In genomic region chr5:149452007-149452664, GRCh38 we compare ENCODE assay signal across 1 cellular context.
A peak's percentile ranks its signal among the peaks of the same experiment; 100 is the strongest.
TF ChIP-seq lines count a peak whose summit lies in the region.

No MANE protein-coding gene starts in this region.

TF ChIP-seq in K562, 482 proteins besides CTCF, POLR2A, EP300 and RAD21 (continued from another document and continues in another):
- TF ChIP-seq ETS2 (tag; IDR thresholded peaks at IDR 0.05; ENCODE audit: borderline replicate concordance, poor library complexity, severe bottlenecking) (no peak), NFIX (CRISPR knock-in tag; IDR thresholded peaks at IDR 0.05; ENCODE audit: low read depth) (no peak), ZNF232 (CRISPR knock-in tag; IDR thresholded peaks at IDR 0.05) (no peak), POLR2H (tag; IDR thresholded peaks at IDR 0.05; ENCODE audit: low read depth) (no peak), CHD2 (IDR thresholded peaks at IDR 0.05; ENCODE audit: low read depth, low read length) (no peak), ZNF696 (CRISPR knock-in tag; conservative IDR thresholded peaks at IDR 0.05) (no peak), ZNF717 (CRISPR knock-in tag; IDR thresholded peaks at IDR 0.05) (no peak), CREB3 (tag; conservative IDR thresholded peaks at IDR 0.05; ENCODE audit: low read depth) (0 out of 2 replicates have a peak, but pooled peaks have one; percentile 42), MXD1 (CRISPR knock-in tag; IDR thresholded peaks at IDR 0.05; ENCODE audit: borderline replicate concordance, poor library complexity, severe bottlenecking) (no peak), ZNF436 (CRISPR knock-in tag; IDR thresholded peaks at IDR 0.05) (no peak), PHF8 (IDR thresholded peaks at IDR 0.05; ENCODE audit: borderline replicate concordance, low read length) (peak; percentile 45; the same call in 1 of the 2 replicates), HDAC1 (IDR thresholded peaks at IDR 0.05) (peak; percentile 73 to 85; a peak in 2 of 4 replicates), IRF2 (CRISPR knock-in tag; IDR thresholded peaks at IDR 0.05) (no peak), NR1H2 (CRISPR knock-in tag; IDR thresholded peaks at IDR 0.05) (no peak), MIER1 (IDR thresholded peaks at IDR 0.05; ENCODE audit: low read depth) (no peak), RBFOX2 (IDR thresholded peaks at IDR 0.05; ENCODE audit: low read depth, low read length) (peak; percentile 64), MYC (IDR thresholded peaks at IDR 0.05; ENCODE audit: low read depth, low read length) (peak; percentile 51), MYC (CRISPR knock-in tag; IDR thresholded peaks at IDR 0.05; ENCODE audit: borderline replicate concordance, low read depth) (no peak), NEUROD1 (IDR thresholded peaks at IDR 0.05; ENCODE audit: borderline replicate concordance, low read depth, low read length, partially characterized antibody) (no peak), CREB3L1 (IDR thresholded peaks at IDR 0.05; ENCODE audit: borderline replicate concordance, low read depth) (peak; percentile 50; the same call in 1 of the 2 replicates), RBM22 (IDR thresholded peaks at IDR 0.05; ENCODE audit: low read depth, low read length, poor library complexity, severe bottlenecking) (no peak), HNRNPUL1 (IDR thresholded peaks at IDR 0.05; ENCODE audit: low read length) (no peak), MBD1 (CRISPR knock-in tag; IDR thresholded peaks at IDR 0.05) (no peak), TEAD2 (tag; IDR thresholded peaks at IDR 0.05) (0 out of 2 replicates have a peak, but pooled peaks have one; percentile 49), L3MBTL2 (IDR thresholded peaks at IDR 0.05) (peak; percentile 36), ZC3H11A (IDR thresholded peaks at IDR 0.05; ENCODE audit: low read depth, low read length) (0 out of 2 replicates have a peak, but pooled peaks have one; percentile 54), SETDB1 (IDR thresholded peaks at IDR 0.05; ENCODE audit: low read length) (no peak), MTF1 (CRISPR knock-in tag; IDR thresholded peaks at IDR 0.05; ENCODE audit: borderline replicate concordance) (no peak), ZNF398 (CRISPR knock-in tag; IDR thresholded peaks at IDR 0.05) (no peak), PCBP2 (IDR thresholded peaks at IDR 0.05; ENCODE audit: low read depth, low read length, poor library complexity, severe bottlenecking) (no peak), KDM5B (IDR thresholded peaks at IDR 0.05; ENCODE audit: insufficient replicate concordance, low read depth, low read length) (peak; percentile 73), PTRF (tag; IDR thresholded peaks at IDR 0.05) (no peak), CBX5 (IDR thresholded peaks at IDR 0.05; ENCODE audit: borderline replicate concordance, low read depth) (peak; percentile 43; the same call in 1 of the 2 replicates), HLTF (IDR thresholded peaks at IDR 0.05) (no peak), TEAD1 (CRISPR knock-in tag; IDR thresholded peaks at IDR 0.05) (peak in 1 of 2 experiments; percentile 89; a peak in 1 of 4 replicates), KAT2B (IDR thresholded peaks at IDR 0.05; ENCODE audit: low read depth, low read length) (no peak), ZFP30 (CRISPR knock-in tag; IDR thresholded peaks at IDR 0.05; ENCODE audit: borderline replicate concordance) (no peak), SRSF1 (IDR thresholded peaks at IDR 0.05; ENCODE audit: low read depth, low read length) (no peak), CHCHD3 (CRISPR knock-in tag; IDR thresholded peaks at IDR 0.05) (no peak), BCOR (IDR thresholded peaks at IDR 0.05) (peak; percentile 100), JUNB (CRISPR knock-in tag; conservative IDR thresholded peaks at IDR 0.05) (no peak), MCM2 (IDR thresholded peaks at IDR 0.05; ENCODE audit: low read depth) (no peak), ETV1 (tag; conservative IDR thresholded peaks at IDR 0.05; ENCODE audit: low read depth) (peak; percentile 95), ARID3B (CRISPR knock-in tag; IDR thresholded peaks at IDR 0.05; ENCODE audit: borderline replicate concordance) (no peak), ZKSCAN1 (IDR thresholded peaks at IDR 0.05; ENCODE audit: low read depth, low read length) (peak; percentile 33; the same call in 1 of the 2 replicates), NR2C1 (IDR thresholded peaks at IDR 0.05) (no peak), NR2C1 (tag; IDR thresholded peaks at IDR 0.05) (no peak; the same call in 1 of the 2 replicates), SRF (CRISPR knock-in tag; IDR thresholded peaks at IDR 0.05) (no peak), ZBED1 (IDR thresholded peaks at IDR 0.05) (no peak)
- TF ChIP-seq, protein P1, sequence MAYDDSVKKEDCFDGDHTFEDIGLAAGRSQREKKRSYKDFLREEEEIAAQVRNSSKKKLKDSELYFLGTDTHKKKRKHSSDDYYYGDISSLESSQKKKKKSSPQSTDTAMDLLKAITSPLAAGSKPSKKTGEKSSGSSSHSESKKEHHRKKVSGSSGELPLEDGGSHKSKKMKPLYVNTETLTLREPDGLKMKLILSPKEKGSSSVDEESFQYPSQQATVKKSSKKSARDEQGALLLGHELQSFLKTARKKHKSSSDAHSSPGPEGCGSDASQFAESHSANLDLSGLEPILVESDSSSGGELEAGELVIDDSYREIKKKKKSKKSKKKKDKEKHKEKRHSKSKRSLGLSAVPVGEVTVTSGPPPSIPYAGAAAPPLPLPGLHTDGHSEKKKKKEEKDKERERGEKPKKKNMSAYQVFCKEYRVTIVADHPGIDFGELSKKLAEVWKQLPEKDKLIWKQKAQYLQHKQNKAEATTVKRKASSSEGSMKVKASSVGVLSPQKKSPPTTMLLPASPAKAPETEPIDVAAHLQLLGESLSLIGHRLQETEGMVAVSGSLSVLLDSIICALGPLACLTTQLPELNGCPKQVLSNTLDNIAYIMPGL (CRISPR knock-in tag; IDR thresholded peaks at IDR 0.05) = no peak
- TF ChIP-seq, protein P2, sequence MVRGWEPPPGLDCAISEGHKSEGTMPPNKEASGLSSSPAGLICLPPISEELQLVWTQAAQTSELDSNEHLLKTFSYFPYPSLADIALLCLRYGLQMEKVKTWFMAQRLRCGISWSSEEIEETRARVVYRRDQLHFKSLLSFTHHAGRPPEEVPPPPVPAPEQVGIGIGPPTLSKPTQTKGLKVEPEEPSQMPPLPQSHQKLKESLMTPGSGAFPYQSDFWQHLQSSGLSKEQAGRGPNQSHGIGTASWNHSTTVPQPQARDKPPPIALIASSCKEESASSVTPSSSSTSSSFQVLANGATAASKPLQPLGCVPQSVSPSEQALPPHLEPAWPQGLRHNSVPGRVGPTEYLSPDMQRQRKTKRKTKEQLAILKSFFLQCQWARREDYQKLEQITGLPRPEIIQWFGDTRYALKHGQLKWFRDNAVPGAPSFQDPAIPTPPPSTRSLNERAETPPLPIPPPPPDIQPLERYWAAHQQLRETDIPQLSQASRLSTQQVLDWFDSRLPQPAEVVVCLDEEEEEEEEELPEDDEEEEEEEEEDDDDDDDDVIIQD (CRISPR knock-in tag; IDR thresholded peaks at IDR 0.05) = no peak
- TF ChIP-seq, protein P3, sequence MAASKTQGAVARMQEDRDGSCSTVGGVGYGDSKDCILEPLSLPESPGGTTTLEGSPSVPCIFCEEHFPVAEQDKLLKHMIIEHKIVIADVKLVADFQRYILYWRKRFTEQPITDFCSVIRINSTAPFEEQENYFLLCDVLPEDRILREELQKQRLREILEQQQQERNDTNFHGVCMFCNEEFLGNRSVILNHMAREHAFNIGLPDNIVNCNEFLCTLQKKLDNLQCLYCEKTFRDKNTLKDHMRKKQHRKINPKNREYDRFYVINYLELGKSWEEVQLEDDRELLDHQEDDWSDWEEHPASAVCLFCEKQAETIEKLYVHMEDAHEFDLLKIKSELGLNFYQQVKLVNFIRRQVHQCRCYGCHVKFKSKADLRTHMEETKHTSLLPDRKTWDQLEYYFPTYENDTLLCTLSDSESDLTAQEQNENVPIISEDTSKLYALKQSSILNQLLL (CRISPR knock-in tag; IDR thresholded peaks at IDR 0.05; ENCODE audit: borderline replicate concordance) = no peak
- TF ChIP-seq, protein P4, sequence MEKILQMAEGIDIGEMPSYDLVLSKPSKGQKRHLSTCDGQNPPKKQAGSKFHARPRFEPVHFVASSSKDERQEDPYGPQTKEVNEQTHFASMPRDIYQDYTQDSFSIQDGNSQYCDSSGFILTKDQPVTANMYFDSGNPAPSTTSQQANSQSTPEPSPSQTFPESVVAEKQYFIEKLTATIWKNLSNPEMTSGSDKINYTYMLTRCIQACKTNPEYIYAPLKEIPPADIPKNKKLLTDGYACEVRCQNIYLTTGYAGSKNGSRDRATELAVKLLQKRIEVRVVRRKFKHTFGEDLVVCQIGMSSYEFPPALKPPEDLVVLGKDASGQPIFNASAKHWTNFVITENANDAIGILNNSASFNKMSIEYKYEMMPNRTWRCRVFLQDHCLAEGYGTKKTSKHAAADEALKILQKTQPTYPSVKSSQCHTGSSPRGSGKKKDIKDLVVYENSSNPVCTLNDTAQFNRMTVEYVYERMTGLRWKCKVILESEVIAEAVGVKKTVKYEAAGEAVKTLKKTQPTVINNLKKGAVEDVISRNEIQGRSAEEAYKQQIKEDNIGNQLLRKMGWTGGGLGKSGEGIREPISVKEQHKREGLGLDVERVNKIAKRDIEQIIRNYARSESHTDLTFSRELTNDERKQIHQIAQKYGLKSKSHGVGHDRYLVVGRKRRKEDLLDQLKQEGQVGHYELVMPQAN (IDR thresholded peaks at IDR 0.05; ENCODE audit: borderline replicate concordance) = peak; percentile 63; the same call in 1 of the 2 replicates
- TF ChIP-seq, protein P5, sequence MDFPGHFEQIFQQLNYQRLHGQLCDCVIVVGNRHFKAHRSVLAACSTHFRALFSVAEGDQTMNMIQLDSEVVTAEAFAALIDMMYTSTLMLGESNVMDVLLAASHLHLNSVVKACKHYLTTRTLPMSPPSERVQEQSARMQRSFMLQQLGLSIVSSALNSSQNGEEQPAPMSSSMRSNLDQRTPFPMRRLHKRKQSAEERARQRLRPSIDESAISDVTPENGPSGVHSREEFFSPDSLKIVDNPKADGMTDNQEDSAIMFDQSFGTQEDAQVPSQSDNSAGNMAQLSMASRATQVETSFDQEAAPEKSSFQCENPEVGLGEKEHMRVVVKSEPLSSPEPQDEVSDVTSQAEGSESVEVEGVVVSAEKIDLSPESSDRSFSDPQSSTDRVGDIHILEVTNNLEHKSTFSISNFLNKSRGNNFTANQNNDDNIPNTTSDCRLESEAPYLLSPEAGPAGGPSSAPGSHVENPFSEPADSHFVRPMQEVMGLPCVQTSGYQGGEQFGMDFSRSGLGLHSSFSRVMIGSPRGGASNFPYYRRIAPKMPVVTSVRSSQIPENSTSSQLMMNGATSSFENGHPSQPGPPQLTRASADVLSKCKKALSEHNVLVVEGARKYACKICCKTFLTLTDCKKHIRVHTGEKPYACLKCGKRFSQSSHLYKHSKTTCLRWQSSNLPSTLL (IDR thresholded peaks at IDR 0.05) = no peak
